In the genomic region with DNA sequence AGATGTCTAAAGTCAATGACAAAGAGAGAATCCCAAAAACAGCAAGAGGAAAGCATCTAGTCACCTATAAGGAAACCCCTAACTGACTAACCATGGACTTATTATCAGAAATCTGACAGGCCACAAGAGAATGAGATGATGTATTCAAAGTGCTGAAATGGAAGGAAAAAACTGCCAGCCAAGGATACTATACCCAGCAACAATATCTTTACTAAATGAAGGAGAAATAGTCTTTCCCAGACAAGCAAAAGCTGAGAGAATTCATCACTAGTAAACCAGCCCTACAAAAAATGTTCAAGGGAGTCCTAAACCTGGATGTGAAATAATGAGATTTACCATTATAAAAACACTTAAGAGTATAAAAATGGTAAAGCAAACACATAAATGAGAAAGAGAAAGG, we compare ENCODE assay signal across 34 cellular contexts.
"Had no signal": no experiment of that assay in that cellular context is flagged by ENCODE, and none has a peak within 500 bp of the region (broad histone marks: within the 10 kb centered on the region; RNA-seq: fewer than 3 reads in every experiment).

No MANE protein-coding gene starts in this region.

- H3K4me3 Mint-ChIP-seq: activated B cell treated with CpG ODN at 0.5 μM for 24 hours; activated CD4-positive, alpha-beta memory T cell treated with anti-CD3 and anti-CD28 coated beads for 36 hours; activated CD4-positive, alpha-beta T cell treated with anti-CD3 and anti-CD28 coated beads, Interleukin-2, amount 10 ng/mL, durations not matched to agents 24 days and 14 days; activated CD8-positive, alpha-beta T cell treated with anti-CD3 and anti-CD28 coated beads for 36 hours; activated naive CD4-positive, alpha-beta T cell treated with anti-CD3 and anti-CD28 coated beads for 36 hours; activated naive CD8-positive, alpha-beta T cell treated with anti-CD3 and anti-CD28 coated beads for 36 hours; activated T-cell treated with anti-CD3 and anti-CD28 coated beads, Interleukin-2, amount 50 U/mL, for 4 hours; activated T-cell treated with anti-CD3 and anti-CD28 coated beads, Interleukin-2, amount 50 U/mL, for 72 hours; activated T-helper 1 cell treated with anti-CD3 and anti-CD28 coated beads, Interleukin-12 subunit alpha, Interleukin-12 subunit beta, Interleukin-2, Interleukin-4 antibody, amounts not matched to agents 30 ng/mL and 10 ng/mL and 1 ng/mL, durations not matched to agents 14 hours and 24 hours and 36 hours; activated T-helper 17 cell treated with anti-CD3 and anti-CD28 coated beads, Interleukin-2, amount 50 U/mL, for 72 hours; brain; central memory CD8-positive, alpha-beta T cell; T-helper 1 cell treated with Interleukin-12 subunit alpha and Interleukin-12 subunit beta and Interleukin-4 antibody, amounts not matched to agents 30 μg/mL and 1 μg/mL, for 36 hours; T-helper 2 cell treated with Interferon-gamma antibody and Interleukin-4, amounts not matched to agents 5 μg/mL and 100 μg/mL, for 36 hours had no signal

- H3K4me1 Mint-ChIP-seq: activated CD4-positive, alpha-beta T cell treated with anti-CD3 and anti-CD28 coated beads, Interleukin-2, amount 10 ng/mL, durations not matched to agents 24 days and 14 days; activated T-helper 17 cell treated with anti-CD3 and anti-CD28 coated beads, Interleukin-2, amount 50 U/mL, for 72 hours; brain; central memory CD8-positive, alpha-beta T cell had no signal

- ATAC-seq: activated CD8-positive, alpha-beta T cell treated with anti-CD3 and anti-CD28 coated beads for 36 hours; activated naive CD4-positive, alpha-beta T cell treated with anti-CD3 and anti-CD28 coated beads, Interleukin-2, amount 50 U/mL, for 72 hours; activated T-cell treated with anti-CD3 and anti-CD28 coated beads, Interleukin-2, amount 50 U/mL, for 4 hours; activated T-cell treated with anti-CD3 and anti-CD28 coated beads, Interleukin-2, amount 50 U/mL, for 72 hours; activated T-helper 17 cell treated with anti-CD3 and anti-CD28 coated beads, Interleukin-2, amount 50 U/mL, for 72 hours had no signal

- H3K27ac ChIP-seq: ascending aorta, cardiac muscle cell, VCaP had no signal

- H3K4me3 ChIP-seq: ascending aorta, cardiac muscle cell had no signal

- H3K27me3 Mint-ChIP-seq: activated B cell treated with CpG ODN at 0.5 μM for 24 hours; activated CD4-positive, alpha-beta memory T cell treated with anti-CD3 and anti-CD28 coated beads for 36 hours; activated CD8-positive, alpha-beta T cell treated with anti-CD3 and anti-CD28 coated beads for 36 hours; activated naive CD8-positive, alpha-beta T cell treated with anti-CD3 and anti-CD28 coated beads for 36 hours had no signal

- H3K4me1 ChIP-seq: ascending aorta had no signal

- H3K27ac Mint-ChIP-seq: activated B cell treated with CpG ODN at 0.5 μM for 24 hours; activated CD4-positive, alpha-beta memory T cell treated with anti-CD3 and anti-CD28 coated beads for 36 hours; activated CD4-positive, alpha-beta T cell treated with anti-CD3 and anti-CD28 coated beads, Interleukin-2, amount 10 ng/mL, durations not matched to agents 24 days and 14 days; activated CD8-positive, alpha-beta T cell treated with anti-CD3 and anti-CD28 coated beads for 36 hours; activated naive CD4-positive, alpha-beta T cell treated with anti-CD3 and anti-CD28 coated beads for 36 hours; activated naive CD4-positive, alpha-beta T cell treated with anti-CD3 and anti-CD28 coated beads, Interleukin-2, amount 50 U/mL, for 72 hours; activated naive CD8-positive, alpha-beta T cell treated with anti-CD3 and anti-CD28 coated beads for 36 hours; activated T-cell treated with anti-CD3 and anti-CD28 coated beads, Interleukin-2, amount 50 U/mL, for 72 hours; activated T-helper 1 cell treated with anti-CD3 and anti-CD28 coated beads, Interleukin-12 subunit alpha, Interleukin-12 subunit beta, Interleukin-2, Interleukin-4 antibody, amounts not matched to agents 30 ng/mL and 10 ng/mL and 1 ng/mL, durations not matched to agents 14 hours and 24 hours and 36 hours; activated T-helper 17 cell treated with anti-CD3 and anti-CD28 coated beads, Interleukin-2, amount 50 U/mL, for 72 hours; brain; T-helper 1 cell treated with Interleukin-12 subunit alpha and Interleukin-12 subunit beta and Interleukin-4 antibody, amounts not matched to agents 30 μg/mL and 1 μg/mL, for 36 hours; T-helper 2 cell treated with Interferon-gamma antibody and Interleukin-4, amounts not matched to agents 5 μg/mL and 100 μg/mL, for 36 hours had no signal

- H3K36me3 ChIP-seq: ascending aorta, cardiac muscle cell had no signal

- DNase-seq: activated B cell treated with CpG ODN at 0.5 μM for 24 hours; activated CD4-positive, alpha-beta memory T cell treated with anti-CD3 and anti-CD28 coated beads for 36 hours; activated CD4-positive, alpha-beta T cell treated with anti-CD3 and anti-CD28 coated beads for 4 hours; activated CD4-positive, alpha-beta T cell treated with anti-CD3 and anti-CD28 coated beads, Interleukin-2, amount 10 ng/mL, durations not matched to agents 24 days and 14 days; activated CD4-positive, alpha-beta T cell treated with anti-CD3 and anti-CD28 coated beads, Interleukin-2, amount 50 U/mL, for 1 hour; activated CD4-positive, alpha-beta T cell treated with anti-CD3 and anti-CD28 coated beads, Interleukin-2, amount 50 U/mL, for 4 hours; activated CD4-positive, CD25-positive, alpha-beta regulatory T cell treated with anti-CD3 and anti-CD28 coated beads, Interleukin-2, amount 50 U/mL, for 72 hours; activated CD8-positive, alpha-beta memory T cell treated with anti-CD3 and anti-CD28 coated beads, Interleukin-2, amount 50 U/mL, for 4 hours; activated CD8-positive, alpha-beta T cell treated with anti-CD3 and anti-CD28 coated beads for 36 hours; activated effector memory CD4-positive, alpha-beta T cell treated with anti-CD3 and anti-CD28 coated beads, Interleukin-2, amount 50 U/mL, for 16 hours; activated gamma-delta T cell treated with Interleukin-2 at 50 U/mL for 16 hours; activated naive CD4-positive, alpha-beta T cell; activated naive CD4-positive, alpha-beta T cell treated with anti-CD3 and anti-CD28 coated beads for 36 hours; activated naive CD4-positive, alpha-beta T cell treated with anti-CD3 and anti-CD28 coated beads, Interleukin-2, amount 50 U/mL, for 16 hours; activated naive CD8-positive, alpha-beta T cell treated with anti-CD3 and anti-CD28 coated beads for 36 hours; activated T-cell treated with anti-CD3 and anti-CD28 coated beads for 4 hours; activated T-cell treated with anti-CD3 and anti-CD28 coated beads, Interleukin-2, amount 50 U/mL, for 1 hour; activated T-cell treated with anti-CD3 and anti-CD28 coated beads, Interleukin-2, amount 50 U/mL, for 4 hours; activated T-cell treated with anti-CD3 and anti-CD28 coated beads, Interleukin-2, amount 50 U/mL, for 72 hours; amygdala; anterior cingulate cortex; caudate nucleus; cerebellar nuclear complex; T-helper 9 cell had no signal

- H3K27me3 ChIP-seq: ascending aorta, cardiac muscle cell had no signal
